27 cellular contexts compared by ENCODE assay signal in genomic region chr2:199434555-199434954, GRCh38. TPM values are rescaled to one million over a fixed set of nuclear protein-coding genes. Genes with fewer than 3 reads are reported as not detected.
"Had no signal": no experiment of that assay in that cellular context is flagged by ENCODE, and none has a peak within 500 bp of the region (broad histone marks: within the 10 kb centered on the region; RNA-seq: fewer than 3 reads in every experiment).

No MANE protein-coding gene starts in this region.

- H3K4me3 ChIP-seq: K562, Peyer's patch, SJSA1, SK-N-MC had no signal

- DNase-seq: Kasumi-1, MM.1S, MV-4-11, NCI-H1048, NCI-H1105, NCI-H1417, NCI-H1436 treated with DMSO at 0.1 percent for 48 hours, NCI-H1694, NCI-H187 treated with DMSO at 0.1 percent for 48 hours, NCI-H2029 treated with DMSO at 0.1 percent for 48 hours, NCI-H2171 treated with DMSO at 0.1 percent for 48 hours, NCI-H2227 treated with DMSO at 0.1 percent for 48 hours, NCI-H524, NCI-H526 treated with DMSO at 0.1 percent for 48 hours, NCI-H774, PC-3, Peyer's patch, Right ventricle myocardium superior, RPMI8226, SIG-M5 had no signal

- ATAC-seq: K562, PC-3 had no signal

- H3K9ac ChIP-seq: KMS-11 had no signal

- H3K27me3 ChIP-seq: Peyer's patch, SJSA1 had no signal

- FAIRE-seq: HTR-8/SVneo, K562 had no signal

- H3K9me3 ChIP-seq: Peyer's patch, SJSA1 had no signal

- H3K27ac ChIP-seq: HL-60, KMS-11, Peyer's patch, SJSA1, SK-N-MC had no signal

- H3K4me2 ChIP-seq: KMS-11 had no signal

- H3K4me1 ChIP-seq: Peyer's patch had no signal

RNA-seq across cellular contexts. Expression of gene SATB2, which starts 23.2 kb away (rescaled TPM):
- polyA plus RNA-seq: IgD-negative memory B cell had no signal
